9 cellular contexts compared by ENCODE assay signal in the genomic region with DNA sequence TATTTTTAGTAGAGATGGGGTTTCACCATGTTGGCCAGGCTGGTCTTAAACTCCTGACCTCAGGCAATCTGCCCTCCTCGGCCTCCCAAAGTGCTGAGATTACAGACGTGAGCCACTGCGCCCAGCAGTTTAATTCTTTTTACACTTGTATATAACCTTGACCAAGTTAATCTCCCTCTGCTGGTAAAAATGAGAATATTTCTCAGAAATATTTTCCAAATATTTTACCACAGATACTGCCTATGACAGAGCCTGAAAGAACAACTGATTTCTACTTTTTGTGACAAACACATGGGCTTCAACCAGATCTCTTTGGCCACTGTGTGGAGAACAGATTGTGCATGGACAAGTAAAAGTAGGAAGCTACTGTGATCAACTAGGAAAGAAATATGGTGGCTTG. TPM values are rescaled to one million over a fixed set of nuclear protein-coding genes. Genes with fewer than 3 reads are reported as not detected.
DNase-seq lines count a peak whose midpoint lies in the region; TF ChIP-seq lines count a peak whose summit lies in the region.
"Had no signal": no experiment of that assay in that cellular context is flagged by ENCODE, and none has a peak within 500 bp of the region (broad histone marks: within the 10 kb centered on the region; RNA-seq: fewer than 3 reads in every experiment).

No MANE protein-coding gene starts in this region.

- peaks cover 3% of the 10 kb centered on the region for H4K20me1 ChIP-seq in osteoblast (ENCODE audit: insufficient read depth, low read length)

- H3K4me3 ChIP-seq in NB4 (ENCODE audit: low read depth, low read length) (no peak overlapping the region), dorsolateral prefrontal cortex (no peak overlapping the region), osteoblast (ENCODE audit: insufficient read depth, low read length) (no peak overlapping the region)
- H3K4me3 ChIP-seq: lung had no signal

- peak; percentile 56 for DNase-seq in ELR (ENCODE audit: low read depth)
- peak; percentile 28 for DNase-seq in NB4 (ENCODE audit: low read depth)
- DNase-seq in dorsolateral prefrontal cortex: no peak
- DNase-seq in osteoblast (ENCODE audit: insufficient read length, low spot score, missing footprints): no peak
- no peak for DNase-seq in posterior cingulate gyrus
- no peak for DNase-seq in superior temporal gyrus (ENCODE audit: extremely low spot score)
- no peak for DNase-seq in foreskin melanocyte
- DNase-seq in stimulated activated CD4-positive, alpha-beta T cell treated with anti-CD3 and anti-CD28 coated beads, Interleukin-1b, Interleukin-23, amount 100 ng/mL, for 48 hours: no peak

- H2AFZ ChIP-seq in osteoblast (ENCODE audit: low read length): no peak overlapping the region

- H3K4me1 ChIP-seq in osteoblast (ENCODE audit: insufficient read depth, low read length): peaks cover 6% of the 10 kb centered on the region

- TF ChIP-seq POLR2A in NB4 (IDR thresholded peaks at IDR 0.05; ENCODE audit: extremely low read depth, insufficient read length): no peak

- no peak overlapping the region for H3K27ac ChIP-seq in dorsolateral prefrontal cortex
- no peak overlapping the region for H3K27ac ChIP-seq in osteoblast (ENCODE audit: low read depth, low read length)

- TF ChIP-seq CTCF in NB4 (IDR thresholded peaks at IDR 0.05; ENCODE audit: low read depth, low read length) (no peak), dorsolateral prefrontal cortex (IDR thresholded peaks at IDR 0.05 in 54 of 56, conservative IDR thresholded peaks at IDR 0.05 in 2 of 56; ENCODE audit: low read depth in 1 of 56, partially characterized antibody in 56 of 56) (peak in 53 of 56 donors; percentile 15 to 58 (median 39)), osteoblast (IDR thresholded peaks at IDR 0.05; ENCODE audit: extremely low read depth, low read depth, low read length) (peak; percentile 45)

- no peaks in the 10 kb centered on the region for H3K36me3 ChIP-seq in osteoblast (ENCODE audit: insufficient read depth, low read length)

- no peak overlapping the region for H3K4me2 ChIP-seq in osteoblast (ENCODE audit: insufficient read depth, low read length)

- H3K79me2 ChIP-seq in osteoblast (ENCODE audit: insufficient read depth, low read length): no peaks in the 10 kb centered on the region

- intact Hi-C loops in dorsolateral prefrontal cortex (cut with DNase I): no loop called here
- intact Hi-C loops in posterior cingulate gyrus (cut with DNase I): no loop called here

- H3K27me3 ChIP-seq in dorsolateral prefrontal cortex: peaks cover 0 to 16% (median 0%) of the 10 kb centered on the region in 45 donors
- H3K27me3 ChIP-seq in osteoblast (ENCODE audit: insufficient read depth, low read length): no peaks in the 10 kb centered on the region

- H3K9me3 ChIP-seq in osteoblast (ENCODE audit: low read depth, low read length): no peaks in the 10 kb centered on the region

RNA-seq across cellular contexts. Expression of a gene that starts 21.2 kb away (rescaled TPM):
- total RNA-seq in dorsolateral prefrontal cortex (10 to 100 TPM in 116 of 120 experiments, 1 to 10 TPM in 4; 5.8 to 59.0 (median 19.0) TPM), osteoblast (6.2 and 6.9 TPM in 2 replicates)

Comparison
In these comparisons a context has a peak if more than half of its experiments do, and no peak if none do; other contexts are left out.
1. DNase-seq: peak in ELR (single experiment) and NB4 (single experiment); none in dorsolateral prefrontal cortex (0 of 10), osteoblast (single experiment), posterior cingulate gyrus (0 of 10), superior temporal gyrus (single experiment), foreskin melanocyte (single experiment) and stimulated activated CD4-positive, alpha-beta T cell treated with anti-CD3 and anti-CD28 coated beads, Interleukin-1b, Interleukin-23, amount 100 ng/mL, for 48 hours (single experiment).